In the genomic region with DNA sequence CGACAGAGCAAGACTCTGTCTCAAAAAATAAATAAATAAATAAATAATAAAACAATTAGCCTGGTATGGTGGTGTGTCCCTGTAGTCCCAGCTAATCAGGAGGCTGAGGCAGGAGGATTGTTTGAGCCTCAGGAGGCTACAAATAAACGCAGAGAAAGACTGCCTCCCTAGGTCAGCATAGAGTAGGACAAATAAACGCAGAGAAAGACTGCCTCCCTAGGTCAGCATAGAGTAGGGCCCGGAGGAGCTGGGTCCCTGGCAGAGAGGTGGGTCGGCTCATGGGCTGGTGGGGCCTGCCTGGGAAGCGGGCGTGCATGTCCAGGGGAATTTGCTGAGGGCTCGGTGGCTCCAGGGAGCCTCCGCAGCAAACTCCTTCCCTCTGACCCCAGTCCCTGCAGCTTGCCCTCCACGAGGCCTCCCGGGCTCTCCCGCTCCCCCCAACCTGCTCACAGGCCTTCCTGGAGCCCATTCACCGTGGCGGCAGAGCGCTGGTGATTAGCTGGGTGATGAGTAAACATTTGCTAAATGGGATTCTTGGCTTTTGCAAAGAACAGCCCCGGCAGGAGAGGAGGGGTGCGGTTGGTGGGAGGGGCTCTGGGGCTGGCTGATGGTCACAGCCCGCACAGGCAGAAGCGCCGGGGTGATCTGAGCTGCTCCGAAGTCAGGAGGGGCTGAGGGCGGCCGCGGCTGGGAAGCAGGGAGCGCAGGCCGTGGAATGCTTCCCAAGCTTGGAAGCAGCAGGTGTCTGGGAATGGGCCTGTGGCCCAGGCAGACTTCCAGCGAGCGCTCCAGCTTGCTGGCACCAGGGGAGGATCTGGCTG, we compare ENCODE assay signal across 9 cellular contexts.
A peak's percentile ranks its signal among the peaks of the same experiment; 100 is the strongest.
DNase-seq lines count a peak whose midpoint lies in the region; ATAC-seq and TF ChIP-seq lines count a peak whose summit lies in the region.
"Had no signal": no experiment of that assay in that cellular context is flagged by ENCODE, and none has a peak within 500 bp of the region (broad histone marks: within the 10 kb centered on the region; RNA-seq: fewer than 3 reads in every experiment).

No MANE protein-coding gene starts in this region.

- CTCF ChIA-PET in WTC11 (lab: Charles Lee): interaction anchor here (0.6 to 2.6 kb wide), 20 partner anchors 10 to 313 kb away, joined by 3 to 19 read pairs (median 4); partner anchors contain the start of genes OVCA2 and RTN4RL1
- CTCF ChIA-PET in activated CD8-positive, alpha-beta memory T cell treated with anti-CD3 and anti-CD28 coated beads, Interleukin-2, amount 10 ng/mL, durations not matched to agents 7 days and 5 days (lab: Charles Lee): interaction anchor here (0.9 kb wide), 1 partner anchor 102 kb away, joined by 3 read pairs; no protein-coding TSS in a partner anchor

- no peaks in the 10 kb centered on the region for H3K9me3 Mint-ChIP-seq in WTC11
- H3K9me3 Mint-ChIP-seq in activated CD8-positive, alpha-beta memory T cell treated with anti-CD3 and anti-CD28 coated beads, Interleukin-2, amount 10 ng/mL, durations not matched to agents 7 days and 5 days (ENCODE audit: low read depth): no peaks in the 10 kb centered on the region

- 0 out of 2 replicates have a peak, but pooled peaks cover 2% of the 10 kb centered on the region for H3K4me1 Mint-ChIP-seq in WTC11
- no peaks in the 10 kb centered on the region for H3K4me1 Mint-ChIP-seq in activated CD8-positive, alpha-beta memory T cell treated with anti-CD3 and anti-CD28 coated beads, Interleukin-2, amount 10 ng/mL, durations not matched to agents 7 days and 5 days

- H3K4me3 Mint-ChIP-seq in WTC11: peak overlapping the region; percentile 47
- no peak overlapping the region for H3K4me3 Mint-ChIP-seq in activated CD8-positive, alpha-beta memory T cell treated with anti-CD3 and anti-CD28 coated beads, Interleukin-2, amount 10 ng/mL, durations not matched to agents 7 days and 5 days

- POLR2A ChIA-PET in WTC11 (lab: Charles Lee): interaction anchor here (0.9 to 1.3 kb wide), 2 partner anchors 68 to 92 kb away, joined by 3 read pairs; no protein-coding TSS in a partner anchor

- peaks cover 16% of the 10 kb centered on the region for H3K27me3 Mint-ChIP-seq in WTC11 (ENCODE audit: low read depth)
- H3K27me3 Mint-ChIP-seq in activated CD8-positive, alpha-beta memory T cell treated with anti-CD3 and anti-CD28 coated beads, Interleukin-2, amount 10 ng/mL, durations not matched to agents 7 days and 5 days: no peaks in the 10 kb centered on the region

- ATAC-seq in WTC11 (peak; percentile 91), GM19023 (IDR thresholded peaks at IDR 0.05; ENCODE audit: unreplicated experiment) (no peak), GM21381 (IDR thresholded peaks at IDR 0.05; ENCODE audit: unreplicated experiment) (no peak)
- no peak for ATAC-seq in activated CD8-positive, alpha-beta memory T cell treated with anti-CD3 and anti-CD28 coated beads, Interleukin-2, amount 10 ng/mL, durations not matched to agents 7 days and 5 days

- H3K36me3 Mint-ChIP-seq in WTC11: no peaks in the 10 kb centered on the region
- H3K36me3 Mint-ChIP-seq in activated CD8-positive, alpha-beta memory T cell treated with anti-CD3 and anti-CD28 coated beads, Interleukin-2, amount 10 ng/mL, durations not matched to agents 7 days and 5 days: no peaks in the 10 kb centered on the region

- TF ChIP-seq CTCF in WTC11 (IDR thresholded peaks at IDR 0.05): no peak

- H3K27ac Mint-ChIP-seq in WTC11: no peak overlapping the region
- no peak overlapping the region for H3K27ac Mint-ChIP-seq in activated CD8-positive, alpha-beta memory T cell treated with anti-CD3 and anti-CD28 coated beads, Interleukin-2, amount 10 ng/mL, durations not matched to agents 7 days and 5 days

- DNase-seq in DMS53 (lab: John Stamatoyannopoulos, UW) (peak; percentile 27), DMS53 treated with DMSO at 0.1 percent for 48 hours (lab: John Stamatoyannopoulos, UW; ENCODE audit: unreplicated experiment) (no peak), WTC11 (ENCODE audit: low spot score) (peak; percentile 73), iPS-NIHi11 (ENCODE audit: low spot score) (peak; percentile 84), stromal cell of bone marrow (ENCODE audit: low read depth) (peak; percentile 6)
- no peak for DNase-seq in activated CD8-positive, alpha-beta memory T cell treated with anti-CD3 and anti-CD28 coated beads, Interleukin-2, amount 10 ng/mL, durations not matched to agents 7 days and 5 days
- DNase-seq: esophagus squamous epithelium had no signal

TF ChIP-seq in WTC11, 78 proteins besides CTCF, POLR2A, EP300 and RAD21:
- no peak for TF ChIP-seq PREB (CRISPR knock-in tag; IDR thresholded peaks at IDR 0.05; ENCODE audit: borderline replicate concordance)
- TF ChIP-seq ZNF232 (CRISPR knock-in tag; IDR thresholded peaks at IDR 0.05): no peak
- TF ChIP-seq HMGA2 (CRISPR knock-in tag; IDR thresholded peaks at IDR 0.05): no peak
- TF ChIP-seq GTF2I (CRISPR knock-in tag; conservative IDR thresholded peaks at IDR 0.05): peak; percentile 93

Comparison
In these comparisons a context has a peak if more than half of its experiments do, and no peak if none do; other contexts are left out.
1. DNase-seq: peak in DMS53 (single experiment), WTC11 (single experiment), iPS-NIHi11 (single experiment) and stromal cell of bone marrow (single experiment); none in DMS53 treated with DMSO at 0.1 percent for 48 hours (single experiment) and activated CD8-positive, alpha-beta memory T cell treated with anti-CD3 and anti-CD28 coated beads, Interleukin-2, amount 10 ng/mL, durations not matched to agents 7 days and 5 days (single experiment).